ENCODE assay signal across 27 cellular contexts in genomic region chr3:195247863-195248189, GRCh38. TPM values are rescaled to one million over a fixed set of nuclear protein-coding genes. Genes with fewer than 3 reads are reported as not detected.
DNase-seq lines count a peak whose midpoint lies in the region; ATAC-seq and TF ChIP-seq lines count a peak whose summit lies in the region.
"Had no signal": no experiment of that assay in that cellular context is flagged by ENCODE, and none has a peak within 500 bp of the region (broad histone marks: within the 10 kb centered on the region; RNA-seq: fewer than 3 reads in every experiment).

No MANE protein-coding gene starts in this region.

- peak; percentile 23 for ATAC-seq in activated CD8-positive, alpha-beta T cell treated with anti-CD3 and anti-CD28 coated beads for 36 hours
- no peak for ATAC-seq in activated CD8-positive, alpha-beta T cell treated with anti-CD3 and anti-CD28 coated beads, Interleukin-2, amount 10 ng/mL, durations not matched to agents 7 days and 5 days
- ATAC-seq in stimulated activated effector memory CD8-positive, alpha-beta T cell treated with anti-CD3 and anti-CD28 coated beads, Interleukin-12 subunit alpha, Interleukin-12 subunit beta, amount 100 ng/mL, for 72 hours, result no peak
- ATAC-seq in GM19467 (IDR thresholded peaks at IDR 0.05; ENCODE audit: unreplicated experiment), result no peak
- ATAC-seq: gastrocnemius medialis, left ventricle myocardium superior, sciatic nerve had no signal

- no peak for TF ChIP-seq POLR2A in NB4 (IDR thresholded peaks at IDR 0.05; ENCODE audit: extremely low read depth, insufficient read length)

- no peak for TF ChIP-seq CTCF in activated CD8-positive, alpha-beta T cell treated with anti-CD3 and anti-CD28 coated beads for 36 hours (IDR thresholded peaks at IDR 0.05)
- TF ChIP-seq CTCF in NB4 (IDR thresholded peaks at IDR 0.05; ENCODE audit: low read depth, low read length), result no peak

- no peak overlapping the region for H3K4me3 ChIP-seq in NB4 (ENCODE audit: low read depth, low read length)
- H3K4me3 ChIP-seq: cardiac muscle cell, gastrocnemius medialis, stomach, tibial nerve had no signal

- peak overlapping the region; percentile 14 for H3K27ac Mint-ChIP-seq in activated CD8-positive, alpha-beta T cell treated with anti-CD3 and anti-CD28 coated beads for 36 hours
- H3K27ac Mint-ChIP-seq in activated CD8-positive, alpha-beta T cell treated with anti-CD3 and anti-CD28 coated beads, Interleukin-2, amount 10 ng/mL, durations not matched to agents 7 days and 5 days, result no peak overlapping the region
- H3K27ac Mint-ChIP-seq in stimulated activated effector memory CD8-positive, alpha-beta T cell treated with anti-CD3 and anti-CD28 coated beads, Interleukin-12 subunit alpha, Interleukin-12 subunit beta, amount 100 ng/mL, for 72 hours, result peak overlapping the region; percentile 63
- H3K27ac Mint-ChIP-seq: activated naive CD4-positive, alpha-beta T cell treated with anti-CD3 and anti-CD28 coated beads for 36 hours; CD4-positive, alpha-beta T cell; dendritic cell treated with granulocyte-macrophage colony-stimulating factor and Interleukin-4, amounts not matched to agents 40 ng/mL and 50 ng/mL, for 4 days; T-helper 2 cell treated with Interferon-gamma antibody and Interleukin-4, amounts not matched to agents 5 μg/mL and 100 μg/mL, for 36 hours had no signal

- CTCF ChIA-PET in activated CD8-positive, alpha-beta T cell treated with anti-CD3 and anti-CD28 coated beads for 36 hours (lab: Charles Lee), result interaction anchor here (0.6 to 1.6 kb wide), 2 partner anchors 13 to 22 kb away, joined by 3 to 5 read pairs; no protein-coding TSS in a partner anchor
- CTCF ChIA-PET in activated CD8-positive, alpha-beta T cell treated with anti-CD3 and anti-CD28 coated beads, Interleukin-2, amount 10 ng/mL, durations not matched to agents 7 days and 5 days (lab: Charles Lee), result no interaction called here

- peaks cover 30% of the 10 kb centered on the region for H3K4me1 Mint-ChIP-seq in activated CD8-positive, alpha-beta T cell treated with anti-CD3 and anti-CD28 coated beads for 36 hours (ENCODE audit: low read depth)
- peaks cover 19% of the 10 kb centered on the region for H3K4me1 Mint-ChIP-seq in activated CD8-positive, alpha-beta T cell treated with anti-CD3 and anti-CD28 coated beads, Interleukin-2, amount 10 ng/mL, durations not matched to agents 7 days and 5 days (ENCODE audit: low read depth)
- H3K4me1 Mint-ChIP-seq in stimulated activated effector memory CD8-positive, alpha-beta T cell treated with anti-CD3 and anti-CD28 coated beads, Interleukin-12 subunit alpha, Interleukin-12 subunit beta, amount 100 ng/mL, for 72 hours, result peaks cover 33% of the 10 kb centered on the region

- no peaks in the 10 kb centered on the region for H3K9me3 Mint-ChIP-seq in activated CD8-positive, alpha-beta T cell treated with anti-CD3 and anti-CD28 coated beads for 36 hours
- H3K9me3 Mint-ChIP-seq in activated CD8-positive, alpha-beta T cell treated with anti-CD3 and anti-CD28 coated beads, Interleukin-2, amount 10 ng/mL, durations not matched to agents 7 days and 5 days (ENCODE audit: insufficient read depth), result no peaks in the 10 kb centered on the region
- H3K9me3 Mint-ChIP-seq in stimulated activated effector memory CD8-positive, alpha-beta T cell treated with anti-CD3 and anti-CD28 coated beads, Interleukin-12 subunit alpha, Interleukin-12 subunit beta, amount 100 ng/mL, for 72 hours, result no peaks in the 10 kb centered on the region
- H3K9me3 Mint-ChIP-seq: activated naive CD4-positive, alpha-beta T cell treated with anti-CD3 and anti-CD28 coated beads for 36 hours; CD4-positive, alpha-beta T cell; dendritic cell treated with granulocyte-macrophage colony-stimulating factor and Interleukin-4, amounts not matched to agents 40 ng/mL and 50 ng/mL, for 4 days; immature natural killer cell; T-helper 2 cell treated with Interferon-gamma antibody and Interleukin-4, amounts not matched to agents 5 μg/mL and 100 μg/mL, for 36 hours had no signal

- H3K4me3 Mint-ChIP-seq in activated CD8-positive, alpha-beta T cell treated with anti-CD3 and anti-CD28 coated beads for 36 hours, result no peak overlapping the region
- no peak overlapping the region for H3K4me3 Mint-ChIP-seq in activated CD8-positive, alpha-beta T cell treated with anti-CD3 and anti-CD28 coated beads, Interleukin-2, amount 10 ng/mL, durations not matched to agents 7 days and 5 days
- H3K4me3 Mint-ChIP-seq in stimulated activated effector memory CD8-positive, alpha-beta T cell treated with anti-CD3 and anti-CD28 coated beads, Interleukin-12 subunit alpha, Interleukin-12 subunit beta, amount 100 ng/mL, for 72 hours, result no peak overlapping the region
- H3K4me3 Mint-ChIP-seq: activated naive CD4-positive, alpha-beta T cell treated with anti-CD3 and anti-CD28 coated beads for 36 hours; CD4-positive, alpha-beta T cell; dendritic cell treated with granulocyte-macrophage colony-stimulating factor and Interleukin-4, amounts not matched to agents 40 ng/mL and 50 ng/mL, for 4 days; T-helper 2 cell treated with Interferon-gamma antibody and Interleukin-4, amounts not matched to agents 5 μg/mL and 100 μg/mL, for 36 hours had no signal

- peaks cover 1% of the 10 kb centered on the region for H3K36me3 Mint-ChIP-seq in activated CD8-positive, alpha-beta T cell treated with anti-CD3 and anti-CD28 coated beads for 36 hours (ENCODE audit: low read depth)
- no peaks in the 10 kb centered on the region for H3K36me3 Mint-ChIP-seq in activated CD8-positive, alpha-beta T cell treated with anti-CD3 and anti-CD28 coated beads, Interleukin-2, amount 10 ng/mL, durations not matched to agents 7 days and 5 days (ENCODE audit: low read depth)
- H3K36me3 Mint-ChIP-seq in stimulated activated effector memory CD8-positive, alpha-beta T cell treated with anti-CD3 and anti-CD28 coated beads, Interleukin-12 subunit alpha, Interleukin-12 subunit beta, amount 100 ng/mL, for 72 hours, result no peaks in the 10 kb centered on the region

- POLR2A ChIA-PET in activated CD8-positive, alpha-beta T cell treated with anti-CD3 and anti-CD28 coated beads for 36 hours (lab: Charles Lee), result no interaction called here
- POLR2A ChIA-PET in activated CD8-positive, alpha-beta T cell treated with anti-CD3 and anti-CD28 coated beads, Interleukin-2, amount 10 ng/mL, durations not matched to agents 7 days and 5 days (lab: Charles Lee), result no interaction called here

- no peaks in the 10 kb centered on the region for H3K27me3 Mint-ChIP-seq in activated CD8-positive, alpha-beta T cell treated with anti-CD3 and anti-CD28 coated beads for 36 hours
- H3K27me3 Mint-ChIP-seq in activated CD8-positive, alpha-beta T cell treated with anti-CD3 and anti-CD28 coated beads, Interleukin-2, amount 10 ng/mL, durations not matched to agents 7 days and 5 days (ENCODE audit: low read depth), result no peaks in the 10 kb centered on the region
- H3K27me3 Mint-ChIP-seq: CD4-positive, alpha-beta T cell; dendritic cell treated with granulocyte-macrophage colony-stimulating factor and Interleukin-4, amounts not matched to agents 40 ng/mL and 50 ng/mL, for 4 days had no signal

- intact Hi-C loops in activated CD8-positive, alpha-beta T cell treated with anti-CD3 and anti-CD28 coated beads for 36 hours (cut with micrococcal nuclease), result no loop called here

- DNase-seq in activated CD8-positive, alpha-beta T cell treated with anti-CD3 and anti-CD28 coated beads for 36 hours, result peak; percentile 30
- DNase-seq in activated CD8-positive, alpha-beta T cell treated with anti-CD3 and anti-CD28 coated beads, Interleukin-2, amount 10 ng/mL, durations not matched to agents 7 days and 5 days, result no peak
- peak; percentile 35 for DNase-seq in NB4 (ENCODE audit: low read depth)
- DNase-seq in islet precursor cell, result peak; percentile 25
- DNase-seq in stimulated activated effector memory CD8-positive, alpha-beta T cell treated with anti-CD3 and anti-CD28 coated beads, Interleukin-12 subunit alpha, Interleukin-12 subunit beta, amount 100 ng/mL, for 72 hours (ENCODE audit: low spot score in 2 of 2), result no peak
- DNase-seq in NCI-H1105 treated with DMSO at 0.1 percent for 48 hours (lab: John Stamatoyannopoulos, UW), result no peak
- no peak for DNase-seq in NCI-H1694 (lab: John Stamatoyannopoulos, UW)
- DNase-seq: activated naive CD4-positive, alpha-beta T cell treated with anti-CD3 and anti-CD28 coated beads for 36 hours; activated T-cell treated with anti-CD3 and anti-CD28 coated beads, Interleukin-2, amount 50 U/mL, for 1 hour; anterior cingulate cortex; CD4-positive, alpha-beta T cell; DMS153; gastrocnemius medialis; hippocampal formation; immature natural killer cell; left ventricle myocardium superior; NCI-H1105; NCI-H2081; NCI-H226; stimulated activated CD4-positive, alpha-beta T cell treated with anti-CD3 and anti-CD28 coated beads, Interleukin-15, amount 100 ng/mL, for 24 hours; stomach had no signal

RNA-seq across cellular contexts. Expression of gene XXYLT1, which starts 23.1 kb away (rescaled TPM):
- 1 to 10 TPM; 8.4 to 9.6 TPM for total RNA-seq in activated CD8-positive, alpha-beta T cell treated with anti-CD3 and anti-CD28 coated beads for 36 hours
- 10 to 100 TPM; 10.8 to 13.3 TPM for total RNA-seq in activated CD8-positive, alpha-beta T cell treated with anti-CD3 and anti-CD28 coated beads, Interleukin-2, amount 10 ng/mL, durations not matched to agents 7 days and 5 days

Comparison
In these comparisons a context has a peak if more than half of its experiments do, and no peak if none do; other contexts are left out.
1. DNase-seq: peak in activated CD8-positive, alpha-beta T cell treated with anti-CD3 and anti-CD28 coated beads for 36 hours (single experiment), NB4 (single experiment) and islet precursor cell (single experiment); none in activated CD8-positive, alpha-beta T cell treated with anti-CD3 and anti-CD28 coated beads, Interleukin-2, amount 10 ng/mL, durations not matched to agents 7 days and 5 days (single experiment), stimulated activated effector memory CD8-positive, alpha-beta T cell treated with anti-CD3 and anti-CD28 coated beads, Interleukin-12 subunit alpha, Interleukin-12 subunit beta, amount 100 ng/mL, for 72 hours (0 of 2), NCI-H1105 treated with DMSO at 0.1 percent for 48 hours (single experiment) and NCI-H1694 (single experiment).